Comparison of ENCODE assay signal across 22 cellular contexts in genomic region chr5:133441166-133441815, GRCh38.
"Had no signal": no experiment of that assay in that cellular context is flagged by ENCODE, and none has a peak within 500 bp of the region (broad histone marks: within the 10 kb centered on the region; RNA-seq: fewer than 3 reads in every experiment).

No MANE protein-coding gene starts in this region.

- H3K36me3 Mint-ChIP-seq: naive B cell; stimulated activated memory B cell treated with anti-CD40 and anti-IgM and Interleukin-4, amounts not matched to agents 10 μg/mL and 1 μg/mL and 100 μg/mL, for 72 hours had no signal

- ATAC-seq: effector memory CD8-positive, alpha-beta T cell; stimulated activated memory B cell treated with anti-CD40 and anti-IgM and Interleukin-4, amounts not matched to agents 10 μg/mL and 1 μg/mL and 100 μg/mL, for 72 hours had no signal

- H3K4me1 ChIP-seq: gastrocnemius medialis, parathyroid adenoma, prostate gland, spleen had no signal

- H3K36me3 ChIP-seq: esophagus muscularis mucosa, gastrocnemius medialis, heart right ventricle, prostate gland, spleen, transverse colon had no signal

- H3K9ac ChIP-seq: parathyroid adenoma had no signal

- FAIRE-seq: islet of Langerhans had no signal

- H3K27ac Mint-ChIP-seq: naive B cell; nephron; stimulated activated memory B cell treated with anti-CD40 and anti-IgM and Interleukin-4, amounts not matched to agents 10 μg/mL and 1 μg/mL and 100 μg/mL, for 72 hours; stimulated activated naive CD8-positive, alpha-beta T cell treated with anti-CD3 and anti-CD28 coated beads, Interleukin-15, Interleukin-2, amounts not matched to agents 100 ng/mL and 50 ng/mL, for 24 hours had no signal

- H3K27me3 ChIP-seq: esophagus muscularis mucosa, gastrocnemius medialis, heart right ventricle, spleen, testis, transverse colon had no signal

- H3K79me2 ChIP-seq: parathyroid adenoma had no signal

- H3K4me3 ChIP-seq: esophagus muscularis mucosa, gastrocnemius medialis, heart right ventricle, lung, prostate gland, spleen, testis, transverse colon had no signal

- H3K27ac ChIP-seq: esophagus muscularis mucosa, gastrocnemius medialis, heart right ventricle, parathyroid adenoma, prostate gland, spleen, transverse colon had no signal

- H3K9me3 ChIP-seq: esophagus muscularis mucosa, gastrocnemius medialis, heart right ventricle, prostate gland, spleen, testis, transverse colon had no signal

- H3K4me1 Mint-ChIP-seq: nephron; stimulated activated memory B cell treated with anti-CD40 and anti-IgM and Interleukin-4, amounts not matched to agents 10 μg/mL and 1 μg/mL and 100 μg/mL, for 72 hours had no signal

- H2AFZ ChIP-seq: parathyroid adenoma had no signal

- H3K4me3 Mint-ChIP-seq: effector memory CD8-positive, alpha-beta T cell; naive B cell; nephron; stimulated activated memory B cell treated with anti-CD40 and anti-IgM and Interleukin-4, amounts not matched to agents 10 μg/mL and 1 μg/mL and 100 μg/mL, for 72 hours; stimulated activated naive CD8-positive, alpha-beta T cell treated with anti-CD3 and anti-CD28 coated beads, Interleukin-15, Interleukin-2, amounts not matched to agents 100 ng/mL and 50 ng/mL, for 24 hours had no signal

- DNase-seq: cortex of kidney; effector memory CD8-positive, alpha-beta T cell; heart right ventricle; hypothalamus; left ventricle myocardium superior; naive B cell; retina; spleen; stimulated activated CD4-positive, alpha-beta T cell treated with anti-CD3 and anti-CD28 coated beads, Interleukin-15, amount 100 ng/mL, for 24 hours; stimulated activated CD4-positive, alpha-beta T cell treated with anti-CD3 and anti-CD28 coated beads, Interleukin-1b, Interleukin-23, amount 100 ng/mL, for 48 hours; stimulated activated CD4-positive, alpha-beta T cell treated with anti-CD3 and anti-CD28 coated beads, Interleukin-4, amount 100 ng/mL, for 24 hours; transverse colon had no signal
